ENCODE assay signal across 8 cellular contexts in the genomic region with DNA sequence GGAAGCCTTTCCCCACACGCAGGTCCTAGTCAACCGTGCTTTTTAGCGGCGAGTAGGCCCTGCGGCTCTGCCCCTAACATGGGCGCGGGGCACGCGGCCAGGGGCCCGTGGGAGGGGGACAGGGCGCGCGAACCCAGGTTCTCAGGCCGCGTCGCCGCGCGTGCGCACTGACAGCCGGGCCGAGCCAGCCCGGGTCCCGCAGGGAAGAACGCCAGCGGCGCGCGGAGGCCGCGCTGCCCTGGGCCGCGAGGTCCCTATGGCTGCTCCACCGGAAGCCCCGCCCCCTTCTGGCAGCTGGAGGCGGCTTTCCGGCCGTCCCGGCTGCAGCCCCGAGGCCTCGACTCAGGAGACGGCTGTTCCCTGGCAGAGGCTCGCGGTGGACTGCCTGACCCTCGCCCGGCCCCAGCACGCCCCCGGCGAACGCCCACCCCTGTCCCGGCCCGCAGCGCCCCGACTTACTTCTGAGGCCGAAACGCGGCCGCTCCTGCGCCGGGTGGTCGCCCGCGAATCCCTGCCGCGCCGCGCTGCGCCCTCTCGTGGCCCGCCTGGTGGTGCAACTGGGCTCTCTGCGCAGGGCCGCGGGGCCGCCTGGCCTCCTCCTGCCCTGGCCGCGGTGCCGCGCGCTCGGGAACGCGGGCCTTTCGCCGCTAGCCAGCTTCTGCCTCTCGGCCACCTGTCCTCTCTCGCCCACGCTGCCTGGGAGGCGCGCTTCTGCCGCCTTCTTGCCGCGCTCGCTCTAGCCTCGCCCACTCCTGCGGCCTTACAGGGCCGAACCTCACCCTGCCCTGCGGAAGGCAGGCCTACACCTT. TPM values are rescaled to one million over a fixed set of nuclear protein-coding genes. Genes with fewer than 3 reads are reported as not detected.
DNase-seq lines count a peak whose midpoint lies in the region; ATAC-seq and TF ChIP-seq lines count a peak whose summit lies in the region.

No MANE protein-coding gene starts in this region.

- peaks cover 4% of the 10 kb centered on the region for H3K9me3 ChIP-seq in left ventricle myocardium inferior (replicated peaks)
- no peaks in the 10 kb centered on the region for H3K9me3 ChIP-seq in psoas muscle

- H3K4me1 ChIP-seq in left ventricle myocardium inferior, result peaks cover 10% of the 10 kb centered on the region
- no peaks in the 10 kb centered on the region for H3K4me1 ChIP-seq in psoas muscle
- no peaks in the 10 kb centered on the region for H3K4me1 ChIP-seq in urinary bladder (ENCODE audit: insufficient read depth)

- TF ChIP-seq CTCF in left ventricle myocardium inferior (IDR thresholded peaks at IDR 0.05; ENCODE audit: borderline replicate concordance) (peak; percentile 98), psoas muscle (IDR thresholded peaks at IDR 0.05) (peak; percentile 97)

- ATAC-seq in GM18498 (IDR thresholded peaks at IDR 0.05; ENCODE audit: unreplicated experiment) (peak; percentile 93), HG02884 (IDR thresholded peaks at IDR 0.05; ENCODE audit: unreplicated experiment) (peak; percentile 85), psoas muscle (peak; percentile 95 to 96 (median 95))

- DNase-seq in NCI-H146 (lab: John Stamatoyannopoulos, UW) (peak; percentile 91), T-helper 1 cell (peak; percentile 67 to 95 (median 77)), amniotic stem cell (lab: John Stamatoyannopoulos, UW) (peak; percentile 66), left ventricle myocardium inferior (peak; percentile 96), psoas muscle (peak; percentile 95 to 98)

- peak overlapping the region; percentile 99 for H3K27ac ChIP-seq in left ventricle myocardium inferior (replicated peaks)
- peak overlapping the region; percentile 99 for H3K27ac ChIP-seq in psoas muscle
- peak overlapping the region; percentile 98 for H3K27ac ChIP-seq in urinary bladder (ENCODE audit: low read depth)

- H3K4me3 ChIP-seq in left ventricle myocardium inferior (peak overlapping the region; percentile 79), psoas muscle (peak overlapping the region; percentile 86), urinary bladder (ENCODE audit: low read depth, low read length) (peak overlapping the region; percentile 55)

- H3K36me3 ChIP-seq in left ventricle myocardium inferior (no peaks in the 10 kb centered on the region), psoas muscle (ENCODE audit: insufficient read depth in 1 of 2, low read depth in 1 of 2) (no peaks in the 10 kb centered on the region), urinary bladder (ENCODE audit: insufficient read depth) (no peaks in the 10 kb centered on the region)

- intact Hi-C loops in left ventricle myocardium inferior (cut with micrococcal nuclease) (no loop called here), psoas muscle (cut with DNase I) (loop anchor here in 1 of 2 donors (5.0 kb wide), 1 partner anchor 82 kb away; the partner anchor contains the start of genes PIGP and TTC3)

- H3K27me3 ChIP-seq in left ventricle myocardium inferior (ENCODE audit: low read depth), result peaks cover 30% of the 10 kb centered on the region
- peaks cover 0 to 4% (median 2%) of the 10 kb centered on the region in 3 donors for H3K27me3 ChIP-seq in psoas muscle (ENCODE audit: insufficient read depth in 3 of 3, low read length in 2 of 3)

- WGBS in psoas muscle, 3 donors, result 1 to 4% (median 2%) methylated on average over 46 to 97 of the region's 97 CpGs
- 1% methylated on average over 97 of the region's 97 CpGs for WGBS in urinary bladder

RNA-seq across cellular contexts. Expression of gene RIPPLY3, which starts 16.6 kb away (rescaled TPM):
- total RNA-seq in left ventricle myocardium inferior (not detected), psoas muscle (not detected), urinary bladder (not detected)
- polyA plus RNA-seq in psoas muscle (not detected), urinary bladder (0.48 TPM)

RNA-seq across cellular contexts. Expression of gene HLCS, which starts 23.4 kb away (rescaled TPM):
- 5.3 TPM for total RNA-seq in left ventricle myocardium inferior
- 10 to 100 TPM in 3 of 4 donors, 1 to 10 TPM in 1; 8.1 to 13.5 (median 11.6) TPM for total RNA-seq in psoas muscle
- 1 to 10 TPM; 3.6 to 5.1 (median 3.7) TPM for polyA plus RNA-seq in psoas muscle
- 22.9 TPM for total RNA-seq in urinary bladder
- 8.6 TPM for polyA plus RNA-seq in urinary bladder

Comparison
In these comparisons a context has a peak if more than half of its experiments do, and no peak if none do; other contexts are left out.
1. Peak in every context shown above with its lines: DNase-seq, ATAC-seq, H3K4me3 ChIP-seq and H3K27ac ChIP-seq.